1 cellular context compared by ENCODE assay signal in genomic region chr22:19892925-19893324, GRCh38.
A peak's percentile ranks its signal among the peaks of the same experiment; 100 is the strongest.
TF ChIP-seq lines count a peak whose summit lies in the region.

No MANE protein-coding gene starts in this region.

TF ChIP-seq in K562, 482 proteins besides CTCF, POLR2A, EP300 and RAD21:
- TF ChIP-seq POLR2G (IDR thresholded peaks at IDR 0.05; ENCODE audit: low read depth, low read length): no peak
- no peak for TF ChIP-seq ILF3 (IDR thresholded peaks at IDR 0.05; ENCODE audit: borderline replicate concordance)
- TF ChIP-seq ESRRA (IDR thresholded peaks at IDR 0.05; ENCODE audit: borderline replicate concordance, low read depth): no peak
- no peak for TF ChIP-seq U2AF2 (optimal IDR thresholded peaks at IDR 0.05; ENCODE audit: low read depth, low read length)
- peak; percentile 1 for TF ChIP-seq RBM39 (optimal IDR thresholded peaks at IDR 0.05; ENCODE audit: low read depth, low read length)
- TF ChIP-seq U2AF1 (optimal IDR thresholded peaks at IDR 0.05; ENCODE audit: low read depth, low read length): no peak
- no peak for TF ChIP-seq RHOXF2B (CRISPR knock-in tag; conservative IDR thresholded peaks at IDR 0.05)
- TF ChIP-seq NR1H2 (CRISPR knock-in tag; IDR thresholded peaks at IDR 0.05): no peak
- no peak for TF ChIP-seq IFI16 (CRISPR knock-in tag; IDR thresholded peaks at IDR 0.05)
- TF ChIP-seq ZNF780A (CRISPR knock-in tag; IDR thresholded peaks at IDR 0.05): no peak
- TF ChIP-seq SRSF3 (IDR thresholded peaks at IDR 0.05; ENCODE audit: insufficient read depth, low read length): 0 out of 2 replicates have a peak, but pooled peaks have one; percentile 26
- no peak for TF ChIP-seq CCAR2 (IDR thresholded peaks at IDR 0.05; ENCODE audit: low read depth, low read length)
- no peak for TF ChIP-seq ZNF174 (CRISPR knock-in tag; IDR thresholded peaks at IDR 0.05)
- peak; percentile 5 for TF ChIP-seq KDM5B (IDR thresholded peaks at IDR 0.05; ENCODE audit: insufficient replicate concordance, low read depth, low read length)
- no peak for TF ChIP-seq ZBTB43 (CRISPR knock-in tag; IDR thresholded peaks at IDR 0.05)
- peak; percentile 57 for TF ChIP-seq SNRNP70 (optimal IDR thresholded peaks at IDR 0.05; ENCODE audit: low read depth, low read length)
- no peak for TF ChIP-seq ZNF583 (CRISPR knock-in tag; IDR thresholded peaks at IDR 0.05)
- TF ChIP-seq PHF8 (IDR thresholded peaks at IDR 0.05; ENCODE audit: borderline replicate concordance, low read length): 0 out of 2 replicates have a peak, but pooled peaks have one; percentile 7
- TF ChIP-seq TEAD1 (CRISPR knock-in tag; IDR thresholded peaks at IDR 0.05): no peak
- no peak for TF ChIP-seq ZBTB40 (IDR thresholded peaks at IDR 0.05)
- no peak for TF ChIP-seq ZBTB40 (CRISPR knock-in tag; IDR thresholded peaks at IDR 0.05)
- TF ChIP-seq TARDBP (IDR thresholded peaks at IDR 0.05): no peak
- TF ChIP-seq RFX1 (IDR thresholded peaks at IDR 0.05): no peak
- TF ChIP-seq CBFA2T3 (IDR thresholded peaks at IDR 0.05): no peak
